In the genomic region with DNA sequence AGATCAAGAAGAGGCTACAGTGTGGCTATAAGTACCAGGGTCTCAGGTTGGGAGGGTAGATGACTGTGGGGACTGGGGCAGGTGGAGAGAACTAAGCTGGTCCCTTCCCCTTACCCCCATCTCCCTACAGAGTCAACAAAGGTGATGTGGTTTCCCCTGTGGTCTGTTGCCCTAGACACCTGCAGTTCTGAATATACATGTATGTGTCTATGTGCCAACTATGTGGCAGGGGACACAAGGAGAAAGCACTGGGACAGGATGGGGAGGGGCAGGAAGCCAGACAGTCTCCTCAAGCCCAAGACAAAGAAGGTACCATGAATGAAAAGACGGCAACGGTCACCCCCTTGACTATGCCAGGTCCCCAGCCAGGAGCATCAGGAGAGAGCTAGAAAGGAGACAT, we compare ENCODE assay signal across 1 cellular context.
TF ChIP-seq lines count a peak whose summit lies in the region.

No MANE protein-coding gene starts in this region.

TF ChIP-seq in SK-N-SH, 30 proteins besides CTCF, POLR2A, EP300 and RAD21 (continued from another document):
- TF ChIP-seq, protein P1, sequence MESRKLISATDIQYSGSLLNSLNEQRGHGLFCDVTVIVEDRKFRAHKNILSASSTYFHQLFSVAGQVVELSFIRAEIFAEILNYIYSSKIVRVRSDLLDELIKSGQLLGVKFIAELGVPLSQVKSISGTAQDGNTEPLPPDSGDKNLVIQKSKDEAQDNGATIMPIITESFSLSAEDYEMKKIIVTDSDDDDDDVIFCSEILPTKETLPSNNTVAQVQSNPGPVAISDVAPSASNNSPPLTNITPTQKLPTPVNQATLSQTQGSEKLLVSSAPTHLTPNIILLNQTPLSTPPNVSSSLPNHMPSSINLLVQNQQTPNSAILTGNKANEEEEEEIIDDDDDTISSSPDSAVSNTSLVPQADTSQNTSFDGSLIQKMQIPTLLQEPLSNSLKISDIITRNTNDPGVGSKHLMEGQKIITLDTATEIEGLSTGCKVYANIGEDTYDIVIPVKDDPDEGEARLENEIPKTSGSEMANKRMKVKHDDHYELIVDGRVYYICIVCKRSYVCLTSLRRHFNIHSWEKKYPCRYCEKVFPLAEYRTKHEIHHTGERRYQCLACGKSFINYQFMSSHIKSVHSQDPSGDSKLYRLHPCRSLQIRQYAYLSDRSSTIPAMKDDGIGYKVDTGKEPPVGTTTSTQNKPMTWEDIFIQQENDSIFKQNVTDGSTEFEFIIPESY (IDR thresholded peaks at IDR 0.05; ENCODE audit: borderline replicate concordance, low read depth) = no peak
- TF ChIP-seq SMC3 (IDR thresholded peaks at IDR 0.05; ENCODE audit: low read depth, low read length) (no peak), MEF2A (IDR thresholded peaks at IDR 0.05; ENCODE audit: borderline replicate concordance, low read depth) (no peak)
- TF ChIP-seq, protein P2, sequence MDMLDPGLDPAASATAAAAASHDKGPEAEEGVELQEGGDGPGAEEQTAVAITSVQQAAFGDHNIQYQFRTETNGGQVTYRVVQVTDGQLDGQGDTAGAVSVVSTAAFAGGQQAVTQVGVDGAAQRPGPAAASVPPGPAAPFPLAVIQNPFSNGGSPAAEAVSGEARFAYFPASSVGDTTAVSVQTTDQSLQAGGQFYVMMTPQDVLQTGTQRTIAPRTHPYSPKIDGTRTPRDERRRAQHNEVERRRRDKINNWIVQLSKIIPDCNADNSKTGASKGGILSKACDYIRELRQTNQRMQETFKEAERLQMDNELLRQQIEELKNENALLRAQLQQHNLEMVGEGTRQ (IDR thresholded peaks at IDR 0.05; ENCODE audit: borderline replicate concordance, low read depth, low read length) = no peak
